ENCODE assay signal across 1 cellular context in the genomic region with DNA sequence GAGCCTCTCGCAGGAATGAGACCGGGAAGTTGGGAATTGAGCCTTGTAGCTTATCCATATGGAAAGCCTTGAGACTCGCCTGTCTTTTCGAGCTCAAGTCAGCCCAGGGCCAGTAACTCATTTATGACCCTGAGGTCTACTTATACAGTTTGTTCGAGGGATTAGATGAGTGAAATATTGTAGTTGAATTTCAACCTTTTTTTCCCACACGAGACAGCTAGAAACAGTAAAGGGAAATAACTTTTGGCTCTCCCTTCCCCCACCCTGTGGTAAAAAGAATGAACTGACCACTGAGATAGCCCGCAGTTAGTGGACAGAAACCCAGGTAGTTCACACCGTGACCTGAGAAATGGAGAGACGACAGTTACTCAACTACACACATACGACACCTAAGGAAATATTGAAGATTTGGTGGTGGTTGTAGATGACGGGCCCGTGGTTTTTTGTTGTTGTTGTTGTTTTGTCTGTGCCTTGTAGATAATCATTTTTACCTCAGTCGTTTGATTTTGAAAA.
TF ChIP-seq lines count a peak whose summit lies in the region.

No MANE protein-coding gene starts in this region.

TF ChIP-seq in HepG2, 621 proteins besides CTCF, POLR2A, EP300 and RAD21 (continued from another document and continues in another):
- no peak for TF ChIP-seq ZNF3 (CRISPR knock-in tag; IDR thresholded peaks at IDR 0.05)
- TF ChIP-seq NAIF1 (CRISPR knock-in tag; IDR thresholded peaks at IDR 0.05; ENCODE audit: borderline replicate concordance) = 0 out of 2 replicates have a peak, but pooled peaks have one; percentile 3
- no peak for TF ChIP-seq FOXC1 (CRISPR knock-in tag; IDR thresholded peaks at IDR 0.05; ENCODE audit: borderline replicate concordance)
- peak; percentile 16; the same call in 1 of the 2 replicates for TF ChIP-seq ZBTB34 (CRISPR knock-in tag; IDR thresholded peaks at IDR 0.05)
- no peak for TF ChIP-seq SIN3B (IDR thresholded peaks at IDR 0.05; ENCODE audit: low read length)
- 0 out of 2 replicates have a peak, but pooled peaks have one; percentile 6 for TF ChIP-seq NCOA2 (CRISPR knock-in tag; IDR thresholded peaks at IDR 0.05)
- TF ChIP-seq, protein P1, sequence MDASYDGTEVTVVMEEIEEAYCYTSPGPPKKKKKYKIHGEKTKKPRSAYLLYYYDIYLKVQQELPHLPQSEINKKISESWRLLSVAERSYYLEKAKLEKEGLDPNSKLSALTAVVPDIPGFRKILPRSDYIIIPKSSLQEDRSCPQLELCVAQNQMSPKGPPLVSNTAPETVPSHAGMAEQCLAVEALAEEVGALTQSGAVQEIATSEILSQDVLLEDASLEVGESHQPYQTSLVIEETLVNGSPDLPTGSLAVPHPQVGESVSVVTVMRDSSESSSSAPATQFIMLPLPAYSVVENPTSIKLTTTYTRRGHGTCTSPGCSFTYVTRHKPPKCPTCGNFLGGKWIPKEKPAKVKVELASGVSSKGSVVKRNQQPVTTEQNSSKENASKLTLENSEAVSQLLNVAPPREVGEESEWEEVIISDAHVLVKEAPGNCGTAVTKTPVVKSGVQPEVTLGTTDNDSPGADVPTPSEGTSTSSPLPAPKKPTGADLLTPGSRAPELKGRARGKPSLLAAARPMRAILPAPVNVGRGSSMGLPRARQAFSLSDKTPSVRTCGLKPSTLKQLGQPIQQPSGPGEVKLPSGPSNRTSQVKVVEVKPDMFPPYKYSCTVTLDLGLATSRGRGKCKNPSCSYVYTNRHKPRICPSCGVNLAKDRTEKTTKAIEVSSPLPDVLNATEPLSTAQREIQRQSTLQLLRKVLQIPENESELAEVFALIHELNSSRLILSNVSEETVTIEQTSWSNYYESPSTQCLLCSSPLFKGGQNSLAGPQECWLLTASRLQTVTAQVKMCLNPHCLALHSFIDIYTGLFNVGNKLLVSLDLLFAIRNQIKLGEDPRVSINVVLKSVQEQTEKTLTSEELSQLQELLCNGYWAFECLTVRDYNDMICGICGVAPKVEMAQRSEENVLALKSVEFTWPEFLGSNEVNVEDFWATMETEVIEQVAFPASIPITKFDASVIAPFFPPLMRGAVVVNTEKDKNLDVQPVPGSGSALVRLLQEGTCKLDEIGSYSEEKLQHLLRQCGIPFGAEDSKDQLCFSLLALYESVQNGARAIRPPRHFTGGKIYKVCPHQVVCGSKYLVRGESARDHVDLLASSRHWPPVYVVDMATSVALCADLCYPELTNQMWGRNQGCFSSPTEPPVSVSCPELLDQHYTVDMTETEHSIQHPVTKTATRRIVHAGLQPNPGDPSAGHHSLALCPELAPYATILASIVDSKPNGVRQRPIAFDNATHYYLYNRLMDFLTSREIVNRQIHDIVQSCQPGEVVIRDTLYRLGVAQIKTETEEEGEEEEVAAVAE (CRISPR knock-in tag; IDR thresholded peaks at IDR 0.05; ENCODE audit: borderline replicate concordance) = no peak
- TF ChIP-seq HMG20B (CRISPR knock-in tag; conservative IDR thresholded peaks at IDR 0.05) = no peak
- TF ChIP-seq, protein P2, sequence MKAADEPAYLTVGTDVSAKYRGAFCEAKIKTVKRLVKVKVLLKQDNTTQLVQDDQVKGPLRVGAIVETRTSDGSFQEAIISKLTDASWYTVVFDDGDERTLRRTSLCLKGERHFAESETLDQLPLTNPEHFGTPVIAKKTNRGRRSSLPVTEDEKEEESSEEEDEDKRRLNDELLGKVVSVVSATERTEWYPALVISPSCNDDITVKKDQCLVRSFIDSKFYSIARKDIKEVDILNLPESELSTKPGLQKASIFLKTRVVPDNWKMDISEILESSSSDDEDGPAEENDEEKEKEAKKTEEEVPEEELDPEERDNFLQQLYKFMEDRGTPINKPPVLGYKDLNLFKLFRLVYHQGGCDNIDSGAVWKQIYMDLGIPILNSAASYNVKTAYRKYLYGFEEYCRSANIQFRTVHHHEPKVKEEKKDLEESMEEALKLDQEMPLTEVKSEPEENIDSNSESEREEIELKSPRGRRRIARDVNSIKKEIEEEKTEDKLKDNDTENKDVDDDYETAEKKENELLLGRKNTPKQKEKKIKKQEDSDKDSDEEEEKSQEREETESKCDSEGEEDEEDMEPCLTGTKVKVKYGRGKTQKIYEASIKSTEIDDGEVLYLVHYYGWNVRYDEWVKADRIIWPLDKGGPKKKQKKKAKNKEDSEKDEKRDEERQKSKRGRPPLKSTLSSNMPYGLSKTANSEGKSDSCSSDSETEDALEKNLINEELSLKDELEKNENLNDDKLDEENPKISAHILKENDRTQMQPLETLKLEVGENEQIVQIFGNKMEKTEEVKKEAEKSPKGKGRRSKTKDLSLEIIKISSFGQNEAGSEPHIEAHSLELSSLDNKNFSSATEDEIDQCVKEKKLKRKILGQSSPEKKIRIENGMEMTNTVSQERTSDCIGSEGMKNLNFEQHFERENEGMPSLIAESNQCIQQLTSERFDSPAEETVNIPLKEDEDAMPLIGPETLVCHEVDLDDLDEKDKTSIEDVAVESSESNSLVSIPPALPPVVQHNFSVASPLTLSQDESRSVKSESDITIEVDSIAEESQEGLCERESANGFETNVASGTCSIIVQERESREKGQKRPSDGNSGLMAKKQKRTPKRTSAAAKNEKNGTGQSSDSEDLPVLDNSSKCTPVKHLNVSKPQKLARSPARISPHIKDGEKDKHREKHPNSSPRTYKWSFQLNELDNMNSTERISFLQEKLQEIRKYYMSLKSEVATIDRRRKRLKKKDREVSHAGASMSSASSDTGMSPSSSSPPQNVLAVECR (CRISPR knock-in tag; IDR thresholded peaks at IDR 0.05; ENCODE audit: borderline replicate concordance) = no peak
- no peak for TF ChIP-seq LCORL (IDR thresholded peaks at IDR 0.05)
- no peak for TF ChIP-seq LCORL (CRISPR knock-in tag; IDR thresholded peaks at IDR 0.05)
- peak; percentile 39 for TF ChIP-seq ASH2L (IDR thresholded peaks at IDR 0.05; ENCODE audit: insufficient read length, low read depth, low read length)
- no peak for TF ChIP-seq ZNF891 (CRISPR knock-in tag; IDR thresholded peaks at IDR 0.05)
- TF ChIP-seq ZFP82 (CRISPR knock-in tag; IDR thresholded peaks at IDR 0.05; ENCODE audit: borderline replicate concordance) = 0 out of 2 replicates have a peak, but pooled peaks have one; percentile 82
- no peak for TF ChIP-seq KDM3A (CRISPR knock-in tag; IDR thresholded peaks at IDR 0.05; ENCODE audit: low read depth)
- no peak for TF ChIP-seq TAF1 (CRISPR knock-in tag; IDR thresholded peaks at IDR 0.05)
- TF ChIP-seq MEF2D (CRISPR knock-in tag; IDR thresholded peaks at IDR 0.05) = 0 out of 2 replicates have a peak, but pooled peaks have one; percentile 38
- TF ChIP-seq, protein P3, sequence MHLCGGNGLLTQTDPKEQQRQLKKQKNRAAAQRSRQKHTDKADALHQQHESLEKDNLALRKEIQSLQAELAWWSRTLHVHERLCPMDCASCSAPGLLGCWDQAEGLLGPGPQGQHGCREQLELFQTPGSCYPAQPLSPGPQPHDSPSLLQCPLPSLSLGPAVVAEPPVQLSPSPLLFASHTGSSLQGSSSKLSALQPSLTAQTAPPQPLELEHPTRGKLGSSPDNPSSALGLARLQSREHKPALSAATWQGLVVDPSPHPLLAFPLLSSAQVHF (CRISPR knock-in tag; IDR thresholded peaks at IDR 0.05) = no peak
- no peak for TF ChIP-seq LBX2 (CRISPR knock-in tag; IDR thresholded peaks at IDR 0.05; ENCODE audit: borderline replicate concordance)
- TF ChIP-seq ZNF367 (CRISPR knock-in tag; IDR thresholded peaks at IDR 0.05; ENCODE audit: borderline replicate concordance) = no peak
- TF ChIP-seq ZUFSP (CRISPR knock-in tag; IDR thresholded peaks at IDR 0.05; ENCODE audit: borderline replicate concordance) = no peak
- no peak for TF ChIP-seq ZBED4 (CRISPR knock-in tag; IDR thresholded peaks at IDR 0.05; ENCODE audit: borderline replicate concordance)
- no peak for TF ChIP-seq ZNF329 (CRISPR knock-in tag; IDR thresholded peaks at IDR 0.05; ENCODE audit: low read depth)
- TF ChIP-seq MATR3 (CRISPR knock-in tag; IDR thresholded peaks at IDR 0.05) = no peak
- TF ChIP-seq ZBTB33 (CRISPR knock-in tag; IDR thresholded peaks at IDR 0.05) = no peak
- TF ChIP-seq, protein P4, sequence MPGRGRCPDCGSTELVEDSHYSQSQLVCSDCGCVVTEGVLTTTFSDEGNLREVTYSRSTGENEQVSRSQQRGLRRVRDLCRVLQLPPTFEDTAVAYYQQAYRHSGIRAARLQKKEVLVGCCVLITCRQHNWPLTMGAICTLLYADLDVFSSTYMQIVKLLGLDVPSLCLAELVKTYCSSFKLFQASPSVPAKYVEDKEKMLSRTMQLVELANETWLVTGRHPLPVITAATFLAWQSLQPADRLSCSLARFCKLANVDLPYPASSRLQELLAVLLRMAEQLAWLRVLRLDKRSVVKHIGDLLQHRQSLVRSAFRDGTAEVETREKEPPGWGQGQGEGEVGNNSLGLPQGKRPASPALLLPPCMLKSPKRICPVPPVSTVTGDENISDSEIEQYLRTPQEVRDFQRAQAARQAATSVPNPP (CRISPR knock-in tag; IDR thresholded peaks at IDR 0.05) = no peak
